In genomic region chr19:17803264-17803896, GRCh38 we compare ENCODE assay signal across 1 cellular context.
TF ChIP-seq lines count a peak whose summit lies in the region.

No MANE protein-coding gene starts in this region.

TF ChIP-seq in H1, 55 proteins besides CTCF, POLR2A, EP300 and RAD21:
- no peak for TF ChIP-seq SRF (IDR thresholded peaks at IDR 0.05; ENCODE audit: low read depth, low read length)
- no peak for TF ChIP-seq JUND (IDR thresholded peaks at IDR 0.05; ENCODE audit: low read length)
- TF ChIP-seq PHF8 (conservative IDR thresholded peaks at IDR 0.05; ENCODE audit: low read depth, low read length) = no peak
- no peak for TF ChIP-seq MAFK (IDR thresholded peaks at IDR 0.05; ENCODE audit: low read depth, low read length)
- no peak for TF ChIP-seq FOSL1 (IDR thresholded peaks at IDR 0.05; ENCODE audit: insufficient read depth, low read depth, low read length)
- no peak for TF ChIP-seq USF2 (IDR thresholded peaks at IDR 0.05; ENCODE audit: low read length)
- no peak for TF ChIP-seq EGR1 (IDR thresholded peaks at IDR 0.05; ENCODE audit: borderline replicate concordance, low read depth, low read length)
- TF ChIP-seq CHD2 (IDR thresholded peaks at IDR 0.05; ENCODE audit: low read length) = no peak
- TF ChIP-seq RFX5 (IDR thresholded peaks at IDR 0.05; ENCODE audit: borderline replicate concordance, low read depth, low read length) = no peak
- no peak for TF ChIP-seq SP2 (IDR thresholded peaks at IDR 0.05; ENCODE audit: low read length)
- TF ChIP-seq ASH2L (IDR thresholded peaks at IDR 0.05; ENCODE audit: low read length) = no peak
- TF ChIP-seq POLR2AphosphoS5 (IDR thresholded peaks at IDR 0.05; ENCODE audit: low read depth, low read length) = no peak
- no peak for TF ChIP-seq TBP (IDR thresholded peaks at IDR 0.05; ENCODE audit: low read depth, low read length)
- TF ChIP-seq TEAD4 (IDR thresholded peaks at IDR 0.05; ENCODE audit: low read depth, low read length) = no peak
- no peak for TF ChIP-seq MAX (IDR thresholded peaks at IDR 0.05)
- TF ChIP-seq NANOG (IDR thresholded peaks at IDR 0.05; ENCODE audit: insufficient read depth, low read depth, low read length, poor library complexity, severe bottlenecking) = no peak
- TF ChIP-seq RNF2 (IDR thresholded peaks at IDR 0.05; ENCODE audit: borderline replicate concordance, low read depth, low read length, missing control alignments, poor library complexity, severe bottlenecking) = no peak
TF ChIP-seq in H1: peak in this region for 0.
